In the genomic region with DNA sequence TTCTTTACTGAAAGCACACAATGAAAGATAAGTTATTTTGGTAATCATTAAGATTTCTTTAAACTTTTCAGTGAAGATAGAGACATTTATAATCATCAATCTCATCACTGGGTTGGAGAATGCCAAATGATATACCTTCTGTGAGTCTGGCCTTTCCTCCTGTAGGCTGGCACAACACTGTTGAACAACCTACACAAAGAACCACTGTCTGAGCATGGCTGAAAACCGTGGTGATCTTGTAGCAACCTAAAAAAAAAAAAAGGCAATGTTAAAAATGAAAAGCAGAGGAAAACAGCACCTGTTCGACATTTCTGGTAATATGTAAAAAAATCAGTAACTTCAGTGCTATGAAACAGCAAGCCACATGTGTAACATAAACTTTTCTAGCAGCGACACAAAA, we compare ENCODE assay signal across 10 cellular contexts. TPM values are rescaled to one million over a fixed set of nuclear protein-coding genes. Genes with fewer than 3 reads are reported as not detected.
DNase-seq lines count a peak whose midpoint lies in the region; ATAC-seq and TF ChIP-seq lines count a peak whose summit lies in the region.
"Had no signal": no experiment of that assay in that cellular context is flagged by ENCODE, and none has a peak within 500 bp of the region (broad histone marks: within the 10 kb centered on the region; RNA-seq: fewer than 3 reads in every experiment).

No MANE protein-coding gene starts in this region.

- H3K4me3 Mint-ChIP-seq in CD4-positive, CD25-positive, alpha-beta regulatory T cell: peak overlapping the region; percentile 84 to 100 (median 100)
- H3K4me3 Mint-ChIP-seq in natural killer cell: peak overlapping the region; percentile 73

- peaks cover 12% of the 10 kb centered on the region for H3K36me3 Mint-ChIP-seq in CD4-positive, CD25-positive, alpha-beta regulatory T cell
- H3K36me3 Mint-ChIP-seq in natural killer cell: no peaks in the 10 kb centered on the region

- peaks cover 0 to 2% (median 0%) of the 10 kb centered on the region in 7 donors for H3K9me3 Mint-ChIP-seq in CD4-positive, CD25-positive, alpha-beta regulatory T cell
- H3K9me3 Mint-ChIP-seq in natural killer cell: no peaks in the 10 kb centered on the region

- H3K4me3 ChIP-seq in CD4-positive, CD25-positive, alpha-beta regulatory T cell (ENCODE audit: low read depth, low read length): peak overlapping the region; percentile 93
- H3K4me3 ChIP-seq in LNCaP clone FGC (ENCODE audit: low read depth, low read length) (peak overlapping the region; percentile 60), cardiac fibroblast (replicated peaks in 1 of 2; ENCODE audit: low read depth in 2 of 2, low read length in 2 of 2) (peak overlapping the region; percentile 86 to 89)

- H3K27ac ChIP-seq in CD4-positive, CD25-positive, alpha-beta regulatory T cell (ENCODE audit: insufficient read depth, low read length, poor library complexity, severe bottlenecking): no peak overlapping the region
- H3K27ac ChIP-seq: RWPE1 had no signal

- intact Hi-C loops in natural killer cell (cut with micrococcal nuclease): loop anchor here (5.0 kb wide), 2 partner anchors 33 to 92 kb away; partner anchors contain the start of gene LACTB

- peaks cover 17% of the 10 kb centered on the region for H3K4me1 ChIP-seq in CD4-positive, CD25-positive, alpha-beta regulatory T cell (ENCODE audit: control insufficient read depth, insufficient read depth, low read length, poor library complexity, severe bottlenecking)

- H3K27me3 ChIP-seq in CD4-positive, CD25-positive, alpha-beta regulatory T cell (ENCODE audit: control insufficient read depth, insufficient read depth, low read length): no peaks in the 10 kb centered on the region

- TF ChIP-seq CTCF in LNCaP clone FGC (IDR thresholded peaks at IDR 0.05; ENCODE audit: control insufficient read depth, extremely low read depth, insufficient read depth) (no peak), cardiac fibroblast (IDR thresholded peaks at IDR 0.05; ENCODE audit: low read depth, low read length) (no peak), natural killer cell (IDR thresholded peaks at IDR 0.05) (no peak)

- peak overlapping the region in 2 of 3 donors; percentile 43 to 71 for H3K27ac Mint-ChIP-seq in CD4-positive, CD25-positive, alpha-beta regulatory T cell
- H3K27ac Mint-ChIP-seq in natural killer cell: peak overlapping the region in 1 of 2 donors; percentile 20

- peaks cover 19 to 41% (median 30%) of the 10 kb centered on the region in 4 donors for H3K4me1 Mint-ChIP-seq in CD4-positive, CD25-positive, alpha-beta regulatory T cell
- peaks cover 14 to 15% of the 10 kb centered on the region in 2 donors for H3K4me1 Mint-ChIP-seq in natural killer cell

- no peaks in the 10 kb centered on the region for H3K9me3 ChIP-seq in CD4-positive, CD25-positive, alpha-beta regulatory T cell (ENCODE audit: control insufficient read depth in 2 of 2, low read length in 2 of 2)

- H3K36me3 ChIP-seq in CD4-positive, CD25-positive, alpha-beta regulatory T cell (ENCODE audit: control insufficient read depth, insufficient read depth, low read length): peaks cover 17% of the 10 kb centered on the region

- DNase-seq in CD4-positive, CD25-positive, alpha-beta regulatory T cell: no peak
- DNase-seq in LNCaP clone FGC (ENCODE audit: low read depth): no peak
- no peak for DNase-seq in cardiac fibroblast (ENCODE audit: low read depth in 2 of 2)
- DNase-seq in natural killer cell: no peak
- no peak for DNase-seq in NCI-H748 (lab: John Stamatoyannopoulos, UW; ENCODE audit: unreplicated experiment)
- DNase-seq in ureter (ENCODE audit: low spot score): no peak
- DNase-seq: KG1 had no signal

- H3K27me3 Mint-ChIP-seq in CD4-positive, CD25-positive, alpha-beta regulatory T cell: no peaks in the 10 kb centered on the region
- no peaks in the 10 kb centered on the region for H3K27me3 Mint-ChIP-seq in natural killer cell (ENCODE audit: low read depth in 2 of 2)

- ATAC-seq in CD4-positive, CD25-positive, alpha-beta regulatory T cell (ENCODE audit: low read depth in 2 of 2): no peak
- ATAC-seq in natural killer cell (no peak), GM21825 (IDR thresholded peaks at IDR 0.05; ENCODE audit: unreplicated experiment) (no peak), GM19452 (IDR thresholded peaks at IDR 0.05; ENCODE audit: unreplicated experiment) (no peak)

RNA-seq across cellular contexts. Expression of gene RPS27L, which starts 1.8 kb away (rescaled TPM):
- total RNA-seq in CD4-positive, CD25-positive, alpha-beta regulatory T cell: 94.0 TPM
- 100 to 1,000 TPM; 264 to 422 (median 337) TPM for polyA plus RNA-seq in CD4-positive, CD25-positive, alpha-beta regulatory T cell
- 10 to 100 TPM; 50.4 to 63.3 (median 52.2) TPM for total RNA-seq in natural killer cell
- 111 TPM for total RNA-seq in ureter

RNA-seq across cellular contexts. Expression of gene LACTB, which starts 33.8 kb away (rescaled TPM):
- 8.5 TPM for total RNA-seq in CD4-positive, CD25-positive, alpha-beta regulatory T cell
- polyA plus RNA-seq in CD4-positive, CD25-positive, alpha-beta regulatory T cell: 10 to 100 TPM in 2 of 4 donors, 1 to 10 TPM in 2; 7.5 to 11.8 (median 9.8) TPM
- total RNA-seq in natural killer cell (10 to 100 TPM; 17.1 to 29.1 (median 26.4) TPM), ureter (12.4 TPM)

RNA-seq across cellular contexts. Expression of gene RAB8B, which starts 33.9 kb away (rescaled TPM):
- 114 TPM for total RNA-seq in CD4-positive, CD25-positive, alpha-beta regulatory T cell
- 10 to 100 TPM; 67.4 to 82.4 (median 74.4) TPM for polyA plus RNA-seq in CD4-positive, CD25-positive, alpha-beta regulatory T cell
- total RNA-seq in natural killer cell (100 to 1,000 TPM; 128 to 155 (median 137) TPM), ureter (54.1 TPM)
